18 cellular contexts compared by ENCODE assay signal in genomic region chr4:113849771-113850170, GRCh38.
A peak's percentile ranks its signal among the peaks of the same experiment; 100 is the strongest.
DNase-seq lines count a peak whose midpoint lies in the region; ATAC-seq and TF ChIP-seq lines count a peak whose summit lies in the region.
"Had no signal": no experiment of that assay in that cellular context is flagged by ENCODE, and none has a peak within 500 bp of the region (broad histone marks: within the 10 kb centered on the region; RNA-seq: fewer than 3 reads in every experiment).

No MANE protein-coding gene starts in this region.

- no peaks in the 10 kb centered on the region for H3K36me3 ChIP-seq in BE2C
- H3K36me3 ChIP-seq in lung (ENCODE audit: control insufficient read depth in 2 of 2, insufficient read depth in 2 of 2, low read length in 2 of 2): no peaks in the 10 kb centered on the region
- H3K36me3 ChIP-seq: esophagus muscularis mucosa, SJCRH30, upper lobe of right lung had no signal

- H3K4me1 ChIP-seq in BE2C: no peaks in the 10 kb centered on the region; the same call in 1 of the 2 replicates
- no peaks in the 10 kb centered on the region for H3K4me1 ChIP-seq in lung (ENCODE audit: control insufficient read depth in 2 of 2, insufficient read depth in 2 of 2, low read length in 2 of 2)
- H3K4me1 ChIP-seq: SJCRH30, upper lobe of right lung had no signal

- DNase-seq in BE2C: peak; percentile 13
- peak; percentile 47 for DNase-seq in fibroblast of peridontal ligament (ENCODE audit: extremely low read depth)
- peak; percentile 31 for DNase-seq in lung (ENCODE audit: low spot score)
- no peak for DNase-seq in amniotic stem cell (lab: John Stamatoyannopoulos, UW)
- DNase-seq in activated CD8-positive, alpha-beta memory T cell treated with anti-CD3 and anti-CD28 coated beads for 24 hours: no peak
- DNase-seq in activated effector memory CD4-positive, alpha-beta T cell treated with anti-CD3 and anti-CD28 coated beads, Interleukin-2, amount 50 U/mL, for 16 hours: no peak
- no peak for DNase-seq in GM13977 (ENCODE audit: low spot score)
- DNase-seq: activated CD4-positive, alpha-beta T cell treated with anti-CD3 and anti-CD28 coated beads for 4 hours; activated naive CD8-positive, alpha-beta T cell treated with anti-CD3 and anti-CD28 coated beads for 36 hours; DMS79 treated with DMSO at 0.1 percent for 48 hours; NCI-H1092; SJCRH30; upper lobe of right lung had no signal

- H3K4me3 ChIP-seq in BE2C (ENCODE audit: low read depth, low read length) (no peak overlapping the region), lung (no peak overlapping the region)
- H3K4me3 ChIP-seq: esophagus muscularis mucosa, K562, SJCRH30, skin epidermis, upper lobe of right lung had no signal

- no peaks in the 10 kb centered on the region for H3K9me3 ChIP-seq in BE2C
- H3K9me3 ChIP-seq in lung (ENCODE audit: control insufficient read depth in 2 of 2, insufficient read depth in 1 of 2, low read length in 1 of 2): no peaks in the 10 kb centered on the region
- H3K9me3 ChIP-seq: esophagus muscularis mucosa, upper lobe of right lung had no signal

- no peak overlapping the region for H3K27ac ChIP-seq in lung (ENCODE audit: low read depth in 1 of 2, low read length in 1 of 2)
- H3K27ac ChIP-seq: esophagus muscularis mucosa, SJCRH30, skin epidermis, upper lobe of right lung had no signal

- peak; percentile 14; the same call in 1 of the 2 replicates for TF ChIP-seq CTCF in BE2C (IDR thresholded peaks at IDR 0.05; ENCODE audit: low read depth, low read length)
- no peak for TF ChIP-seq CTCF in lung (IDR thresholded peaks at IDR 0.05; ENCODE audit: control extremely low read depth, extremely low read depth)
- TF ChIP-seq CTCF in GM13977 (IDR thresholded peaks at IDR 0.05; ENCODE audit: extremely low read depth, insufficient read depth, missing control alignments): no peak

- H3K27me3 ChIP-seq in BE2C (no peaks in the 10 kb centered on the region), lung (ENCODE audit: control insufficient read depth, insufficient read depth) (no peaks in the 10 kb centered on the region)
- H3K27me3 ChIP-seq: esophagus muscularis mucosa, SJCRH30, upper lobe of right lung had no signal

- peak; percentile 43; the same call in 1 of the 3 replicates for ATAC-seq in SK-N-SH treated with all-trans-retinoic acid at 6 μM for 48 hours
- ATAC-seq in lung (ENCODE audit: insufficient read depth, low FRiP score): no peak
- ATAC-seq: K562; stimulated activated memory B cell treated with anti-CD40 and anti-IgM and Interleukin-4, amounts not matched to agents 10 μg/mL and 1 μg/mL and 100 μg/mL, for 72 hours; upper lobe of right lung had no signal

- 56 to 62% methylated on average over 4 of the region's 4 CpGs for WGBS in lung, 2 donors

- in situ Hi-C loops in GM13977 (cut with MboI; ENCODE audit: low pct_unique_long_range_greater_than_20kb, low sequenced_read_pairs, unreplicated experiment): no loop called here

TF ChIP-seq in SK-N-SH treated with all-trans-retinoic acid at 6 μM for 48 hours, 23 proteins besides CTCF, POLR2A, EP300 and RAD21:
- TF ChIP-seq ISL1 (CRISPR knock-in tag; IDR thresholded peaks at IDR 0.05) (no peak), SNAI2 (CRISPR knock-in tag; IDR thresholded peaks at IDR 0.05) (no peak), OSR1 (CRISPR knock-in tag; IDR thresholded peaks at IDR 0.05) (no peak), BACH2 (CRISPR knock-in tag; IDR thresholded peaks at IDR 0.05; ENCODE audit: borderline replicate concordance) (no peak), ZNF8 (CRISPR knock-in tag; IDR thresholded peaks at IDR 0.05) (no peak), ESRRG (CRISPR knock-in tag; IDR thresholded peaks at IDR 0.05) (no peak), ARNTL (CRISPR knock-in tag; IDR thresholded peaks at IDR 0.05; ENCODE audit: borderline replicate concordance, low read depth) (no peak), TCF4 (CRISPR knock-in tag; IDR thresholded peaks at IDR 0.05; ENCODE audit: borderline replicate concordance) (no peak), ZNF70 (CRISPR knock-in tag; IDR thresholded peaks at IDR 0.05) (no peak), ZFP3 (CRISPR knock-in tag; IDR thresholded peaks at IDR 0.05) (no peak), ZFP30 (CRISPR knock-in tag; IDR thresholded peaks at IDR 0.05) (no peak), TSHZ2 (CRISPR knock-in tag; IDR thresholded peaks at IDR 0.05) (no peak)
- TF ChIP-seq, protein P1, sequence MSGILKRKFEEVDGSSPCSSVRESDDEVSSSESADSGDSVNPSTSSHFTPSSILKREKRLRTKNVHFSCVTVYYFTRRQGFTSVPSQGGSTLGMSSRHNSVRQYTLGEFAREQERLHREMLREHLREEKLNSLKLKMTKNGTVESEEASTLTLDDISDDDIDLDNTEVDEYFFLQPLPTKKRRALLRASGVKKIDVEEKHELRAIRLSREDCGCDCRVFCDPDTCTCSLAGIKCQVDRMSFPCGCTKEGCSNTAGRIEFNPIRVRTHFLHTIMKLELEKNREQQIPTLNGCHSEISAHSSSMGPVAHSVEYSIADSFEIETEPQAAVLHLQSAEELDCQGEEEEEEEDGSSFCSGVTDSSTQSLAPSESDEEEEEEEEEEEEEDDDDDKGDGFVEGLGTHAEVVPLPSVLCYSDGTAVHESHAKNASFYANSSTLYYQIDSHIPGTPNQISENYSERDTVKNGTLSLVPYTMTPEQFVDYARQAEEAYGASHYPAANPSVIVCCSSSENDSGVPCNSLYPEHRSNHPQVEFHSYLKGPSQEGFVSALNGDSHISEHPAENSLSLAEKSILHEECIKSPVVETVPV (CRISPR knock-in tag; IDR thresholded peaks at IDR 0.05): no peak
- TF ChIP-seq, protein P2, sequence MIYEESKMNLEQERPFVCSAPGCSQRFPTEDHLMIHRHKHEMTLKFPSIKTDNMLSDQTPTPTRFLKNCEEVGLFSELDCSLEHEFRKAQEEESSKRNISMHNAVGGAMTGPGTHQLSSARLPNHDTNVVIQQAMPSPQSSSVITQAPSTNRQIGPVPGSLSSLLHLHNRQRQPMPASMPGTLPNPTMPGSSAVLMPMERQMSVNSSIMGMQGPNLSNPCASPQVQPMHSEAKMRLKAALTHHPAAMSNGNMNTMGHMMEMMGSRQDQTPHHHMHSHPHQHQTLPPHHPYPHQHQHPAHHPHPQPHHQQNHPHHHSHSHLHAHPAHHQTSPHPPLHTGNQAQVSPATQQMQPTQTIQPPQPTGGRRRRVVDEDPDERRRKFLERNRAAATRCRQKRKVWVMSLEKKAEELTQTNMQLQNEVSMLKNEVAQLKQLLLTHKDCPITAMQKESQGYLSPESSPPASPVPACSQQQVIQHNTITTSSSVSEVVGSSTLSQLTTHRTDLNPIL (CRISPR knock-in tag; IDR thresholded peaks at IDR 0.05; ENCODE audit: low read depth): no peak

Comparison
In these comparisons a context has a peak if more than half of its experiments do, and no peak if none do; other contexts are left out.
1. DNase-seq: peak in BE2C (single experiment), fibroblast of peridontal ligament (single experiment) and lung (single experiment); none in amniotic stem cell (single experiment), activated CD8-positive, alpha-beta memory T cell treated with anti-CD3 and anti-CD28 coated beads for 24 hours (single experiment), activated effector memory CD4-positive, alpha-beta T cell treated with anti-CD3 and anti-CD28 coated beads, Interleukin-2, amount 50 U/mL, for 16 hours (single experiment) and GM13977 (single experiment).